In genomic region chr15:22979069-22979698, GRCh38 we compare ENCODE assay signal across 8 cellular contexts. TPM values are rescaled to one million over a fixed set of nuclear protein-coding genes. Genes with fewer than 3 reads are reported as not detected.
DNase-seq lines count a peak whose midpoint lies in the region; ATAC-seq, FAIRE-seq and TF ChIP-seq lines count a peak whose summit lies in the region.

No MANE protein-coding gene starts in this region.

- DNase-seq in CD1c-positive myeloid dendritic cell (ENCODE audit: extremely low spot score) = peak; percentile 43
- DNase-seq in SK-N-SH = peak; percentile 67
- peak; percentile 36 for DNase-seq in bronchial epithelial cell (ENCODE audit: low read depth)
- peak; percentile 80 for DNase-seq in islet precursor cell
- peak; percentile 20 for DNase-seq in stimulated activated CD4-positive, alpha-beta T cell treated with anti-CD3 and anti-CD28 coated beads, Interleukin-12 subunit alpha, Interleukin-12 subunit beta, amount 100 ng/mL, for 4 hours
- no peak for DNase-seq in cortex of kidney (lab: John Stamatoyannopoulos, UW)

- H3K4me2 ChIP-seq in SK-N-SH = peak overlapping the region; percentile 80

- peaks cover 13% of the 10 kb centered on the region for H3F3A ChIP-seq in SK-N-SH (replicated peaks; ENCODE audit: insufficient read depth)

- no peaks in the 10 kb centered on the region for H3K9me3 ChIP-seq in SK-N-SH

- peak overlapping the region; percentile 44; the same call in 1 of the 2 replicates for H2AFZ ChIP-seq in SK-N-SH (ENCODE audit: low read depth)

- WGBS in SK-N-SH (ENCODE audit: low lambda C conversion rate) = 4% methylated on average over 17 of the region's 54 CpGs

- TF ChIP-seq CTCF in SK-N-SH (IDR thresholded peaks at IDR 0.05) = no peak
- no peak for TF ChIP-seq CTCF in bronchial epithelial cell (IDR thresholded peaks at IDR 0.05; ENCODE audit: insufficient read depth, low read length, severe bottlenecking)

- H3K9ac ChIP-seq in SK-N-SH = peak overlapping the region; percentile 79

- H3K4me1 ChIP-seq in SK-N-SH (ENCODE audit: control insufficient read depth in 1 of 2, insufficient read depth in 2 of 2, low read depth in 1 of 2, low read length in 1 of 2) = peaks cover 0 to 6% of the 10 kb centered on the region in 2 experiments; a peak in 1 of 4 replicates

- peaks cover 57% of the 10 kb centered on the region for H3K79me2 ChIP-seq in SK-N-SH (ENCODE audit: insufficient read depth)

- H3K4me3 ChIP-seq in SK-N-SH (ENCODE audit: low read depth in 2 of 2, low read length in 1 of 2) (peak overlapping the region; percentile 78 to 95), bronchial epithelial cell (ENCODE audit: low read depth, low read length) (peak overlapping the region; percentile 96)

- ATAC-seq in GM19351 (IDR thresholded peaks at IDR 0.05; ENCODE audit: unreplicated experiment) (peak; percentile 57), HG03442 (IDR thresholded peaks at IDR 0.05; ENCODE audit: unreplicated experiment) (peak; percentile 42)

- H3K9me2 ChIP-seq in SK-N-SH = no peaks in the 10 kb centered on the region

- peak overlapping the region in 1 of 2 experiments; percentile 58; a peak in 2 of 4 replicates for H3K27ac ChIP-seq in SK-N-SH (ENCODE audit: low read depth in 2 of 2, low read length in 1 of 2)

- CTCF ChIA-PET in SK-N-SH (lab: Yijun Ruan, JAX) = interaction anchor here (0.7 to 1.6 kb wide), 5 partner anchors 10 to 60 kb away, joined by 3 to 4 read pairs (median 3); partner anchors contain the start of gene TUBGCP5

- no peaks in the 10 kb centered on the region for H3K36me3 ChIP-seq in SK-N-SH (replicated peaks in 1 of 2; ENCODE audit: control insufficient read depth in 1 of 2, insufficient read depth in 2 of 2, low read length in 1 of 2)
- no peaks in the 10 kb centered on the region for H3K36me3 ChIP-seq in bronchial epithelial cell (ENCODE audit: control insufficient read depth, insufficient read depth, low read length)

- no peak for TF ChIP-seq EP300 in SK-N-SH (IDR thresholded peaks at IDR 0.05; ENCODE audit: borderline replicate concordance in 1 of 2, low read depth in 1 of 2, low read length in 1 of 2)

- POLR2A ChIA-PET in SK-N-SH (lab: Yijun Ruan, JAX) = interaction anchor here (1.2 to 1.3 kb wide), 2 partner anchors 15 to 60 kb away, joined by 3 to 4 read pairs; partner anchors contain the start of gene TUBGCP5

- H4K20me1 ChIP-seq in SK-N-SH (ENCODE audit: insufficient read depth) = peaks cover 52% of the 10 kb centered on the region

- no peak for TF ChIP-seq RAD21 in SK-N-SH (IDR thresholded peaks at IDR 0.05; ENCODE audit: low read length)

- H3K27me3 ChIP-seq in SK-N-SH (ENCODE audit: insufficient read depth) = no peaks in the 10 kb centered on the region
- H3K27me3 ChIP-seq in bronchial epithelial cell (ENCODE audit: control insufficient read depth, insufficient read depth, low read length) = no peaks in the 10 kb centered on the region

- no peak for FAIRE-seq in bronchial epithelial cell (lab: Jason Lieb, UNC)

TF ChIP-seq in SK-N-SH, 30 proteins besides CTCF, POLR2A, EP300 and RAD21:
- peak; percentile 84 for TF ChIP-seq MAX (IDR thresholded peaks at IDR 0.05; ENCODE audit: low read depth)
- TF ChIP-seq GABPA (IDR thresholded peaks at IDR 0.05; ENCODE audit: low read depth) = no peak
- no peak for TF ChIP-seq EZH2phosphoT487 (IDR thresholded peaks at IDR 0.05; ENCODE audit: borderline replicate concordance, low read depth)
- TF ChIP-seq SIN3A (IDR thresholded peaks at IDR 0.05; ENCODE audit: borderline replicate concordance, low read depth, low read length) = 0 out of 2 replicates have a peak, but pooled peaks have one; percentile 67
- no peak for TF ChIP-seq TEAD4 (IDR thresholded peaks at IDR 0.05; ENCODE audit: borderline replicate concordance, insufficient read depth)
- no peak for TF ChIP-seq ZBTB33 (IDR thresholded peaks at IDR 0.05; ENCODE audit: borderline replicate concordance, low read depth)
- TF ChIP-seq RFX5 (IDR thresholded peaks at IDR 0.05; ENCODE audit: low read length) = no peak
- no peak for TF ChIP-seq REST (IDR thresholded peaks at IDR 0.05; ENCODE audit: low read depth, low read length)
- no peak for TF ChIP-seq SMC3 (IDR thresholded peaks at IDR 0.05; ENCODE audit: low read depth, low read length)
- TF ChIP-seq MXI1 (IDR thresholded peaks at IDR 0.05; ENCODE audit: low read depth, low read length) = peak; percentile 89
- TF ChIP-seq IRF3 (IDR thresholded peaks at IDR 0.05; ENCODE audit: low read depth, low read length) = no peak

RNA-seq across cellular contexts. Expression of gene CYFIP1, which starts 1.0 kb away (rescaled TPM):
- 53.4 and 53.6 TPM in 2 replicates for polyA plus RNA-seq in SK-N-SH (2012; rRNA removed)
- polyA plus RNA-seq in SK-N-SH (2012; cell fraction: cytosol; rRNA removed) = 41.6 and 51.6 TPM in 2 replicates
- polyA plus RNA-seq in SK-N-SH (2012; cell fraction: nucleus; rRNA removed) = 98.1 and 111 TPM in 2 replicates
- total RNA-seq in bronchial epithelial cell = 59.5 and 61.4 TPM in 2 replicates
